ENCODE assay signal across 32 cellular contexts in the genomic region with DNA sequence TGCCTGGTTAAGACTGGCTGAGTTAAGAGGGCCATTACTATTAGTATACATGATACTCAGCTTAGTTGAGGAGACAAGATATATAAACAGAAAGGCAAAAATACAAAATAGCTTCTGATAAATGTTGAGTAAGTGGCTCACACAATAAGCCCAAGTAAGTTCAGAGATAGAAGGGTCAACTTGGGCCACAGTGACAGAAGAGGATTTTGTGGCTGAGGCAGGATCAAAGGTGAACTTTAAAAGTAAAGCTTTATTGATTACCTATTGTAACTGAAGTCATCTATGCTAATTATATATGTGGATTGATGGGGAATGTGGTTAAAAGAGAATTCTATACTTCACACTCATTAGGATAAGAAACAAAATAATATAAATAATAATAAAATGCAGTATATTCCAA.
"Had no signal": no experiment of that assay in that cellular context is flagged by ENCODE, and none has a peak within 500 bp of the region (broad histone marks: within the 10 kb centered on the region; RNA-seq: fewer than 3 reads in every experiment).

No MANE protein-coding gene starts in this region.

- H3K4me3 Mint-ChIP-seq: activated CD4-positive, alpha-beta memory T cell treated with anti-CD3 and anti-CD28 coated beads, Interleukin-2, amount 10 ng/mL, durations not matched to agents 7 days and 5 days; activated CD4-positive, alpha-beta T cell treated with anti-CD3 and anti-CD28 coated beads, Interleukin-2, amount 10 ng/mL, durations not matched to agents 7 days and 5 days; activated naive CD8-positive, alpha-beta T cell; activated T-cell treated with anti-CD3 and anti-CD28 coated beads, Interleukin-2, amount 50 U/mL, for 24 hours; activated T-cell treated with anti-CD3 and anti-CD28 coated beads, Interleukin-2, amount 50 U/mL, for 72 hours; effector memory CD8-positive, alpha-beta T cell; T-helper 17 cell; T-helper 2 cell treated with Interferon-gamma antibody and Interleukin-4, amounts not matched to agents 5 μg/mL and 100 μg/mL, for 36 hours had no signal

- DNase-seq: activated CD4-positive, alpha-beta memory T cell treated with anti-CD3 and anti-CD28 coated beads, Interleukin-2, amount 10 ng/mL, durations not matched to agents 7 days and 5 days; activated CD4-positive, alpha-beta T cell treated with anti-CD3 and anti-CD28 coated beads for 1 hour; activated CD4-positive, alpha-beta T cell treated with anti-CD3 and anti-CD28 coated beads for 4 hours; activated CD4-positive, alpha-beta T cell treated with anti-CD3 and anti-CD28 coated beads, Interleukin-2, amount 10 ng/mL, durations not matched to agents 7 days and 5 days; activated CD4-positive, alpha-beta T cell treated with anti-CD3 and anti-CD28 coated beads, Interleukin-2, amount 50 U/mL, for 4 hours; activated CD8-positive, alpha-beta memory T cell treated with anti-CD3 and anti-CD28 coated beads, Interleukin-2, amount 50 U/mL, for 48 hours; activated effector memory CD4-positive, alpha-beta T cell treated with Interleukin-2 at 50 U/mL for 16 hours; activated gamma-delta T cell treated with Interleukin-2 at 50 U/mL for 16 hours; activated naive CD4-positive, alpha-beta T cell treated with anti-CD3 and anti-CD28 coated beads, Interleukin-2, amount 50 U/mL, for 16 hours; activated naive CD4-positive, alpha-beta T cell treated with Interleukin-2 at 50 U/mL for 16 hours; activated T-cell treated with anti-CD3 and anti-CD28 coated beads for 4 hours; activated T-cell treated with anti-CD3 and anti-CD28 coated beads, Interleukin-2, amount 50 U/mL, for 24 hours; activated T-cell treated with anti-CD3 and anti-CD28 coated beads, Interleukin-2, amount 50 U/mL, for 72 hours; amniotic stem cell; anterior cingulate cortex; brain microvascular endothelial cell; cortex of kidney; dermis blood vessel endothelial cell; effector CD4-positive, alpha-beta T cell; effector memory CD8-positive, alpha-beta T cell; esophagus squamous epithelium; foreskin melanocyte; T-helper 1 cell; T-helper 17 cell; T1000 had no signal

- H3K9me3 Mint-ChIP-seq: activated CD4-positive, alpha-beta memory T cell treated with anti-CD3 and anti-CD28 coated beads, Interleukin-2, amount 10 ng/mL, durations not matched to agents 7 days and 5 days; activated CD4-positive, alpha-beta T cell treated with anti-CD3 and anti-CD28 coated beads, Interleukin-2, amount 10 ng/mL, durations not matched to agents 7 days and 5 days; activated T-cell treated with anti-CD3 and anti-CD28 coated beads, Interleukin-2, amount 50 U/mL, for 24 hours; activated T-cell treated with anti-CD3 and anti-CD28 coated beads, Interleukin-2, amount 50 U/mL, for 72 hours; effector memory CD8-positive, alpha-beta T cell; T-helper 2 cell treated with Interferon-gamma antibody and Interleukin-4, amounts not matched to agents 5 μg/mL and 100 μg/mL, for 36 hours had no signal

- H3K9me3 ChIP-seq: esophagus squamous epithelium, gastroesophageal sphincter had no signal

- H3K27ac ChIP-seq: brain microvascular endothelial cell, epithelial cell of prostate, esophagus squamous epithelium, gastroesophageal sphincter had no signal

- FAIRE-seq: astrocyte, bronchial epithelial cell, colon had no signal

- H3K27me3 ChIP-seq: brain microvascular endothelial cell, esophagus squamous epithelium, gastroesophageal sphincter had no signal

- H3K27me3 Mint-ChIP-seq: activated CD4-positive, alpha-beta memory T cell treated with anti-CD3 and anti-CD28 coated beads, Interleukin-2, amount 10 ng/mL, durations not matched to agents 7 days and 5 days; activated CD4-positive, alpha-beta T cell treated with anti-CD3 and anti-CD28 coated beads, Interleukin-2, amount 10 ng/mL, durations not matched to agents 7 days and 5 days; activated naive CD8-positive, alpha-beta T cell; activated T-cell treated with anti-CD3 and anti-CD28 coated beads, Interleukin-2, amount 50 U/mL, for 24 hours; effector memory CD8-positive, alpha-beta T cell; T-helper 17 cell had no signal

- H3K27ac Mint-ChIP-seq: activated CD4-positive, alpha-beta memory T cell treated with anti-CD3 and anti-CD28 coated beads, Interleukin-2, amount 10 ng/mL, durations not matched to agents 7 days and 5 days; activated CD4-positive, alpha-beta T cell treated with anti-CD3 and anti-CD28 coated beads, Interleukin-2, amount 10 ng/mL, durations not matched to agents 7 days and 5 days; activated naive CD8-positive, alpha-beta T cell; activated T-cell treated with anti-CD3 and anti-CD28 coated beads, Interleukin-2, amount 50 U/mL, for 24 hours; activated T-cell treated with anti-CD3 and anti-CD28 coated beads, Interleukin-2, amount 50 U/mL, for 72 hours; effector memory CD8-positive, alpha-beta T cell; T-helper 2 cell treated with Interferon-gamma antibody and Interleukin-4, amounts not matched to agents 5 μg/mL and 100 μg/mL, for 36 hours had no signal

- H3K4me3 ChIP-seq: esophagus squamous epithelium, gastroesophageal sphincter had no signal

- H3K36me3 ChIP-seq: brain microvascular endothelial cell had no signal

- ATAC-seq: activated T-cell treated with anti-CD3 and anti-CD28 coated beads, Interleukin-2, amount 50 U/mL, for 72 hours; effector memory CD8-positive, alpha-beta T cell; gastroesophageal sphincter; T-helper 17 cell had no signal
